In the genomic region with DNA sequence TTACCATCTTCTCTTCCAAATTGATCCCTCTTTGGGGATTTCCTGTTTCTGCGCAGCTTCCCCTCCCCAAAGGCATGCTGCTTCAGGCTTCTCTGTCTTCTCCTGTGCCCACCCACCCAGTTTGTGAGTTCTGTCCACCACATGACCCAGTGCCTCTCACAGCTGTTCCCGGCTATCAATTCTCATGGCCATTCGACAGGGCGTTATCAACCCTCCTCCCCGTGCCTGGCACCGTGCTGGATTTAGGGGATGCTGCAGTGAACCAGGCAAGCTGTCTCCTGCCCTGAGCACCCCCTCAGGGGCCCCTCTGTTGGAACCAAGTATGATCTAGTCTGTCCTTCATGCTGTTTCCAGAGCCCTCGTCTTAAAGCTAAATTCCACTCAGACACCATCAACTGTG, we compare ENCODE assay signal across 16 cellular contexts. TPM values are rescaled to one million over a fixed set of nuclear protein-coding genes. Genes with fewer than 3 reads are reported as not detected.
A peak's percentile ranks its signal among the peaks of the same experiment; 100 is the strongest.
DNase-seq lines count a peak whose midpoint lies in the region; ATAC-seq and TF ChIP-seq lines count a peak whose summit lies in the region.
"Had no signal": no experiment of that assay in that cellular context is flagged by ENCODE, and none has a peak within 500 bp of the region (broad histone marks: within the 10 kb centered on the region; RNA-seq: fewer than 3 reads in every experiment).

No MANE protein-coding gene starts in this region.

- BruUV-seq in A673 (replicated peaks; lab: Mats Ljungman, UMichigan) (no TSS peak), HCT116 (replicated peaks; lab: Mats Ljungman, UMichigan) (no TSS peak)

- H3K27ac ChIP-seq in A673 (ENCODE audit: low read depth, low read length, poor library complexity, severe bottlenecking) = no peak overlapping the region
- H3K27ac ChIP-seq in HCT116 (ENCODE audit: low read depth, low read length) = no peak overlapping the region
- no peak overlapping the region for H3K27ac ChIP-seq in neural progenitor cell
- H3K27ac ChIP-seq in CD4-positive, alpha-beta T cell (ENCODE audit: low read depth, low read length) = no peak overlapping the region
- H3K27ac ChIP-seq: KMS-11, SJSA1 had no signal

- no peaks in the 10 kb centered on the region for H4K20me1 ChIP-seq in HCT116 (ENCODE audit: insufficient read depth)
- H4K20me1 ChIP-seq in neural progenitor cell (ENCODE audit: low read depth) = no peaks in the 10 kb centered on the region

- DNase-seq in A673 (ENCODE audit: low spot score) = no peak
- DNase-seq in HCT116 (ENCODE audit: low read depth, low spot score) = no peak
- no peak for DNase-seq in chondrocyte (ENCODE audit: low spot score)
- DNase-seq in neural progenitor cell (ENCODE audit: low spot score) = no peak
- DNase-seq in stimulated activated CD4-positive, alpha-beta T cell treated with anti-CD3 and anti-CD28 coated beads, Interleukin-4, amount 100 ng/mL, for 1 hour = no peak
- DNase-seq in stimulated activated CD8-positive, alpha-beta memory T cell treated with anti-CD3 and anti-CD28 coated beads, Interleukin-4, amount 100 ng/mL, for 48 hours = no peak
- no peak for DNase-seq in CD4-positive, alpha-beta T cell
- DNase-seq in NCI-H146 treated with DMSO at 0.1 percent for 48 hours (lab: John Stamatoyannopoulos, UW; ENCODE audit: unreplicated experiment) = no peak
- DNase-seq: DND-41, GDM1, MG63, NCI-H1930, NCI-H510A had no signal

- intact Hi-C loops in A673 (cut with micrococcal nuclease; ENCODE audit: unreplicated experiment) = loop anchor here (1.0 to 2.0 kb wide), 2 partner anchors 267 to 271 kb away; no protein-coding TSS in a partner anchor
- intact Hi-C loops in HCT116 (cut with micrococcal nuclease) = loop anchor here (1.0 to 5.0 kb wide), 3 partner anchors 91 to 314 kb away; no protein-coding TSS in a partner anchor
- intact Hi-C loops in CD4-positive, alpha-beta T cell (cut with DNase I, micrococcal nuclease) = loop anchor here in 1 of 2 experiments (1.0 to 5.0 kb wide), 2 partner anchors 89 to 316 kb away; no protein-coding TSS in a partner anchor

- H2AFZ ChIP-seq in HCT116 (ENCODE audit: low read depth, low read length, poor library complexity, severe bottlenecking) (no peak overlapping the region), neural progenitor cell (replicated peaks) (no peak overlapping the region)

- H3K27me3 Mint-ChIP-seq in chondrocyte (ENCODE audit: low read depth) (no peaks in the 10 kb centered on the region), neural progenitor cell (ENCODE audit: insufficient read depth, low read depth) (peaks cover 3% of the 10 kb centered on the region)
- peaks cover 24% of the 10 kb centered on the region for H3K27me3 Mint-ChIP-seq in CD4-positive, alpha-beta T cell
- H3K27me3 Mint-ChIP-seq: CD4-positive, CD25-positive, alpha-beta regulatory T cell had no signal

- peak; percentile 23; the same call in 1 of the 2 replicates for TF ChIP-seq CTCF in A673 (conservative IDR thresholded peaks at IDR 0.05; ENCODE audit: low read depth, low read length)
- TF ChIP-seq CTCF in HCT116 (IDR thresholded peaks at IDR 0.05 in 2 of 3, conservative IDR thresholded peaks at IDR 0.05 in 1 of 3; ENCODE audit: borderline replicate concordance in 1 of 3, insufficient read depth in 1 of 3, low read depth in 2 of 3, low read length in 2 of 3) = no peak
- TF ChIP-seq CTCF in chondrocyte (IDR thresholded peaks at IDR 0.05) = peak; percentile 6
- no peak for TF ChIP-seq CTCF in neural progenitor cell (IDR thresholded peaks at IDR 0.05)
- TF ChIP-seq CTCF in CD4-positive, alpha-beta T cell (IDR thresholded peaks at IDR 0.05) = no peak

- H3K4me2 ChIP-seq in HCT116 (ENCODE audit: low read length) (no peak overlapping the region), neural progenitor cell (no peak overlapping the region)
- H3K4me2 ChIP-seq: KMS-11 had no signal

- H3K79me2 ChIP-seq in HCT116 (ENCODE audit: insufficient read depth, low read length) (no peaks in the 10 kb centered on the region), neural progenitor cell (ENCODE audit: low read depth) (no peaks in the 10 kb centered on the region)

- H3K27ac Mint-ChIP-seq in chondrocyte (ENCODE audit: unreplicated experiment) (no peak overlapping the region), neural progenitor cell (peak overlapping the region; percentile 48)
- H3K27ac Mint-ChIP-seq in CD4-positive, alpha-beta T cell = no peak overlapping the region
- H3K27ac Mint-ChIP-seq: CD4-positive, CD25-positive, alpha-beta regulatory T cell had no signal

- H3F3A ChIP-seq in neural progenitor cell (ENCODE audit: low read depth) = no peaks in the 10 kb centered on the region

- H3K4me1 ChIP-seq in A673 (ENCODE audit: insufficient read depth, low read length, poor library complexity, severe bottlenecking) = no peaks in the 10 kb centered on the region
- no peaks in the 10 kb centered on the region for H3K4me1 ChIP-seq in HCT116 (ENCODE audit: control insufficient read depth in 1 of 2, insufficient read depth in 2 of 2, low read length in 2 of 2)
- no peaks in the 10 kb centered on the region for H3K4me1 ChIP-seq in neural progenitor cell
- H3K4me1 ChIP-seq: SJSA1 had no signal

- H3K4me1 Mint-ChIP-seq in chondrocyte (ENCODE audit: low read depth) (peaks cover 7% of the 10 kb centered on the region), neural progenitor cell (peaks cover 39% of the 10 kb centered on the region)
- no peaks in the 10 kb centered on the region for H3K4me1 Mint-ChIP-seq in CD4-positive, alpha-beta T cell (ENCODE audit: low read depth)
- H3K4me1 Mint-ChIP-seq: CD4-positive, CD25-positive, alpha-beta regulatory T cell had no signal

- H3K36me3 ChIP-seq in A673 (ENCODE audit: insufficient read depth, low read length, poor library complexity, severe bottlenecking) = no peaks in the 10 kb centered on the region
- no peaks in the 10 kb centered on the region for H3K36me3 ChIP-seq in HCT116 (ENCODE audit: control insufficient read depth in 1 of 2, insufficient read depth in 2 of 2, low read length in 2 of 2)
- no peaks in the 10 kb centered on the region for H3K36me3 ChIP-seq in neural progenitor cell
- H3K36me3 ChIP-seq: SJSA1 had no signal

- H3K4me3 Mint-ChIP-seq in chondrocyte (ENCODE audit: unreplicated experiment) (no peak overlapping the region), neural progenitor cell (no peak overlapping the region)
- no peak overlapping the region for H3K4me3 Mint-ChIP-seq in CD4-positive, alpha-beta T cell
- H3K4me3 Mint-ChIP-seq: CD4-positive, CD25-positive, alpha-beta regulatory T cell had no signal

- POLR2A ChIA-PET in A673 (lab: Charles Lee; ENCODE audit: low non-redundant PET) (no interaction called here), HCT116 (lab: Charles Lee) (no interaction called here)
- POLR2A ChIA-PET in CD4-positive, alpha-beta T cell (lab: Charles Lee) = no interaction called here

- no peaks in the 10 kb centered on the region for H3K9me3 ChIP-seq in A673 (ENCODE audit: low read depth, low read length, poor library complexity, severe bottlenecking)
- H3K9me3 ChIP-seq in HCT116 (ENCODE audit: control insufficient read depth in 1 of 2, insufficient read depth in 1 of 2, low read depth in 1 of 2, low read length in 2 of 2) = no peaks in the 10 kb centered on the region
- no peaks in the 10 kb centered on the region for H3K9me3 ChIP-seq in neural progenitor cell (ENCODE audit: low read depth)
- H3K9me3 ChIP-seq in CD4-positive, alpha-beta T cell (ENCODE audit: control insufficient read depth, low read length) = no peaks in the 10 kb centered on the region
- H3K9me3 ChIP-seq: MG63 had no signal

- no peak overlapping the region for H3K4me3 ChIP-seq in A673 (ENCODE audit: low read depth, low read length, poor library complexity, severe bottlenecking)
- no peak overlapping the region for H3K4me3 ChIP-seq in HCT116 (replicated peaks in 1 of 2; ENCODE audit: low read depth in 1 of 2, low read length in 2 of 2)
- no peak overlapping the region for H3K4me3 ChIP-seq in neural progenitor cell
- H3K4me3 ChIP-seq: MG63, SJSA1 had no signal

- TF ChIP-seq POLR2A in HCT116 (IDR thresholded peaks at IDR 0.05; ENCODE audit: borderline replicate concordance, extremely low read depth, insufficient read depth, insufficient read length) = no peak

- RAD21 ChIA-PET in HCT116 (lab: Charles Lee; ENCODE audit: low non-redundant PET in 1 of 2, low total read pairs in 2 of 2, uncharacterized antibody in 2 of 2, unreplicated experiment in 2 of 2) = no interaction called here

- peak; percentile 32; the same call in 1 of the 2 replicates for ATAC-seq in HCT116
- no peak for ATAC-seq in CD4-positive, alpha-beta T cell (ENCODE audit: poor library complexity)

- no peak overlapping the region for H3K9ac ChIP-seq in HCT116 (ENCODE audit: low read length)
- H3K9ac ChIP-seq in neural progenitor cell = no peak overlapping the region
- H3K9ac ChIP-seq: KMS-11 had no signal

- H3K9me3 Mint-ChIP-seq in chondrocyte (ENCODE audit: low read depth) (no peaks in the 10 kb centered on the region), neural progenitor cell (peaks cover 6% of the 10 kb centered on the region)
- no peaks in the 10 kb centered on the region for H3K9me3 Mint-ChIP-seq in CD4-positive, alpha-beta T cell

- no peaks in the 10 kb centered on the region for H3K9me2 ChIP-seq in HCT116 (ENCODE audit: insufficient read depth)

- H3K36me3 Mint-ChIP-seq in chondrocyte (ENCODE audit: low read depth) (no peaks in the 10 kb centered on the region), neural progenitor cell (no peaks in the 10 kb centered on the region)
- no peaks in the 10 kb centered on the region for H3K36me3 Mint-ChIP-seq in CD4-positive, alpha-beta T cell (ENCODE audit: low read depth)
- H3K36me3 Mint-ChIP-seq: CD4-positive, CD25-positive, alpha-beta regulatory T cell had no signal

- H3K27me3 ChIP-seq in A673 (replicated peaks; ENCODE audit: insufficient read depth, low read depth, low read length, poor library complexity) (no peaks in the 10 kb centered on the region), HCT116 (ENCODE audit: insufficient read depth, low read length) (no peaks in the 10 kb centered on the region), neural progenitor cell (peaks cover 51% of the 10 kb centered on the region)
- no peaks in the 10 kb centered on the region for H3K27me3 ChIP-seq in CD4-positive, alpha-beta T cell (ENCODE audit: control insufficient read depth, insufficient read depth, low read length)
- H3K27me3 ChIP-seq: MG63, SJSA1 had no signal

- no peak for TF ChIP-seq RAD21 in HCT116 (IDR thresholded peaks at IDR 0.05; ENCODE audit: low read depth)

- CTCF ChIA-PET in A673 (lab: Charles Lee) (no interaction called here), HCT116 (lab: Charles Lee) (interaction anchor here (1.9 to 2.5 kb wide), 2 partner anchors 90 to 271 kb away, joined by 11 read pairs; no protein-coding TSS in a partner anchor)
- CTCF ChIA-PET in CD4-positive, alpha-beta T cell (lab: Charles Lee) = interaction anchor here (1.0 kb wide), 1 partner anchor 271 kb away, joined by 3 read pairs; no protein-coding TSS in a partner anchor

TF ChIP-seq in HCT116, 20 proteins besides CTCF, POLR2A, EP300 and RAD21 (continues in another document):
- TF ChIP-seq ZNF274 (IDR thresholded peaks at IDR 0.05; ENCODE audit: low read depth, low read length) = no peak
- TF ChIP-seq FOSL1 (IDR thresholded peaks at IDR 0.05; ENCODE audit: low read depth) = no peak
- TF ChIP-seq JUND (IDR thresholded peaks at IDR 0.05) = no peak

RNA-seq across cellular contexts. Expression of a gene that starts 38.7 kb away (rescaled TPM):
- total RNA-seq in A673 (2021) (0.42 TPM in 1 of 2 replicates, not detected in the other), HCT116 (2021; ENCODE audit: unreplicated experiment) (not detected), chondrocyte (0.12 to 0.15 TPM in 2 of 3 replicates, not detected in the other), neural progenitor cell (ENCODE audit: low replicate concordance) (1.3 TPM in 1 of 2 replicates, not detected in the other)
- not detected in 2 replicates for polyA plus RNA-seq in HCT116 (2012)
- total RNA-seq in CD4-positive, alpha-beta T cell = not detected
- total RNA-seq: CD4-positive, CD25-positive, alpha-beta regulatory T cell; SJSA1 had no signal
- polyA plus RNA-seq: CD4-positive, CD25-positive, alpha-beta regulatory T cell had no signal

Comparison
In these comparisons a context has a peak if more than half of its experiments do, and no peak if none do; other contexts are left out.
1. CTCF ChIP-seq: peak in A673 (single experiment) and chondrocyte (single experiment); none in HCT116 (0 of 3), neural progenitor cell (single experiment) and CD4-positive, alpha-beta T cell (single experiment).